8 cellular contexts compared by ENCODE assay signal in the genomic region with DNA sequence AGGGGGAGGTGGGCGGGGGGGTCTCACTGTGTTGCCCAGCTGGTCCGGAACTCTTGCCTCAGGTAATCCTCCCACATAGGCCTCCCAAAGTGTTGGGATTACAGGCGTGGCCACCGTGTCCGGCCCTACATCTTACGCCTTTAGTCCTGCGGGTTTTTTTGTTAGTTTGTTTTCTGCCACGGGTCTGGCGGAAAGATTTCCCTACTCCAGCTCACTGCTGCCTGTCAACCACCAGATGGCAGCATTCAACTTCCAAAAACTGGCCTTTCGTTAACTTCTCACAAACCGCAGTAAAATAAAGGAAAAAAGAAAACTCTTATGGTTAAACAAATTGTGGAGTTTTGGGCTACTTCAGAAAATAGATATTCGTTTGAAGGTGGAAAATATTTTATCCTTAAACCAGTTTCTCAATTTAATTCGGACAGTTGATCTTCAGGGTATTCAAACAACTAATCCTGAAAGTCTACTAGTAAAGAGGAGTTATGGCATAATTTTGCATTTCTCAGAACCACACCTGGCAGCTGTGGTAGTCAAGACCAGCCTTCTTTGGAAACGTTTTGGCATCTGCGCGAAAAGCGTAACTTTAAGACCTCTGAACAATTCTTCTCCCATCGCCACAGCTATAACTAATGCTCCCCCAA. TPM values are rescaled to one million over a fixed set of nuclear protein-coding genes. Genes with fewer than 3 reads are reported as not detected.
DNase-seq lines count a peak whose midpoint lies in the region; ATAC-seq and TF ChIP-seq lines count a peak whose summit lies in the region.

No MANE protein-coding gene starts in this region.

- H3K36me3 ChIP-seq in OCI-LY1 (ENCODE audit: insufficient read depth, low read length) (no peaks in the 10 kb centered on the region), aorta (ENCODE audit: control insufficient read depth in 1 of 2, insufficient read depth in 2 of 2, low read length in 1 of 2) (no peaks in the 10 kb centered on the region)

- TF ChIP-seq CTCF in OCI-LY1 (IDR thresholded peaks at IDR 0.05; ENCODE audit: low read length) = peak; percentile 60

- no peak overlapping the region for H3K4me2 ChIP-seq in OCI-LY1 (ENCODE audit: low read length)

- H3F3A ChIP-seq in OCI-LY1 (ENCODE audit: insufficient read depth, low read length) = no peaks in the 10 kb centered on the region

- H3K4me3 ChIP-seq in OCI-LY1 (ENCODE audit: low read depth, low read length, poor library complexity, severe bottlenecking) = no peak overlapping the region
- H3K4me3 ChIP-seq in aorta (ENCODE audit: low read length in 2 of 2) = no peak overlapping the region

- no peaks in the 10 kb centered on the region for H4K20me1 ChIP-seq in OCI-LY1 (ENCODE audit: insufficient read depth, low read length)

- H2AFZ ChIP-seq in OCI-LY1 (ENCODE audit: low read length) = no peak overlapping the region

- 2 to 8% methylated on average over 18 of the region's 18 CpGs for WGBS in aorta, 2 donors

- no peaks in the 10 kb centered on the region for H3K9me2 ChIP-seq in OCI-LY1 (ENCODE audit: low read depth, low read length)

- H3K9ac ChIP-seq in OCI-LY1 (ENCODE audit: low read length) = no peak overlapping the region

- peak in 2 of 3 donors; percentile 0 to 30 for DNase-seq in stimulated activated CD4-positive, alpha-beta T cell treated with anti-CD3 and anti-CD28 coated beads, Interleukin-12 subunit alpha, Interleukin-12 subunit beta, amount 100 ng/mL, for 48 hours (ENCODE audit: low read depth in 2 of 3, low spot score in 1 of 3)
- DNase-seq in stimulated activated CD4-positive, alpha-beta T cell treated with anti-CD3 and anti-CD28 coated beads, Interleukin-2, amount 100 ng/mL, for 24 hours = no peak
- DNase-seq in dermis blood vessel endothelial cell (peak; percentile 73), lung microvascular endothelial cell (ENCODE audit: low read depth in 2 of 2) (peak; percentile 69 to 83), aorta (peak in 1 of 2 donors; percentile 46), cortex of kidney (lab: John Stamatoyannopoulos, UW) (no peak)

- ATAC-seq in HG03558 (IDR thresholded peaks at IDR 0.05; ENCODE audit: extremely low read depth, unreplicated experiment) (peak; percentile 57), aorta (ENCODE audit: low FRiP score) (peak; percentile 78)

- no peak overlapping the region for H3K27ac ChIP-seq in OCI-LY1 (ENCODE audit: low read depth, low read length, poor library complexity, severe bottlenecking)
- H3K27ac ChIP-seq in aorta (ENCODE audit: low read depth in 1 of 2, low read length in 2 of 2) = no peak overlapping the region

- intact Hi-C loops in aorta (cut with DNase I) = loop anchor here (5.0 kb wide), 3 partner anchors 232 to 347 kb away; a partner anchor contains a TSS

- no peaks in the 10 kb centered on the region for H3K9me3 ChIP-seq in OCI-LY1 (ENCODE audit: low read length)
- H3K9me3 ChIP-seq in aorta (ENCODE audit: control insufficient read depth, low read length) = no peaks in the 10 kb centered on the region

- no peaks in the 10 kb centered on the region for H3K79me2 ChIP-seq in OCI-LY1 (ENCODE audit: insufficient read depth, low read length)

- H3K27me3 ChIP-seq in OCI-LY1 (ENCODE audit: insufficient read depth, low read length) = no peaks in the 10 kb centered on the region
- no peaks in the 10 kb centered on the region for H3K27me3 ChIP-seq in aorta (ENCODE audit: control insufficient read depth in 1 of 2, insufficient read depth in 2 of 2, low read length in 1 of 2)

- H3K4me1 ChIP-seq in OCI-LY1 (ENCODE audit: insufficient read depth, low read length, severe bottlenecking) (no peaks in the 10 kb centered on the region), aorta (ENCODE audit: control insufficient read depth in 1 of 2, insufficient read depth in 2 of 2, low read length in 2 of 2) (no peaks in the 10 kb centered on the region)

RNA-seq across cellular contexts. Expression of a gene that starts 41.1 kb away (rescaled TPM):
- not detected in 2 replicates for total RNA-seq in dermis blood vessel endothelial cell
- not detected in 2 replicates for total RNA-seq in lung microvascular endothelial cell
- not detected for total RNA-seq in aorta
- polyA plus RNA-seq in aorta = not detected

Comparison
In these comparisons a context has a peak if more than half of its experiments do, and no peak if none do; other contexts are left out.
1. DNase-seq: peak in stimulated activated CD4-positive, alpha-beta T cell treated with anti-CD3 and anti-CD28 coated beads, Interleukin-12 subunit alpha, Interleukin-12 subunit beta, amount 100 ng/mL, for 48 hours (2 of 3), dermis blood vessel endothelial cell (single experiment) and lung microvascular endothelial cell (2 of 2); none in stimulated activated CD4-positive, alpha-beta T cell treated with anti-CD3 and anti-CD28 coated beads, Interleukin-2, amount 100 ng/mL, for 24 hours (0 of 2) and cortex of kidney (single experiment).